Comparison of ENCODE assay signal across 1 cellular context in genomic region chr19:2841858-2842574, GRCh38.
TF ChIP-seq lines count a peak whose summit lies in the region.

No MANE protein-coding gene starts in this region.

TF ChIP-seq in HEK293, 187 proteins besides CTCF, POLR2A, EP300 and RAD21 (continued from another document and continues in another):
- TF ChIP-seq ZSCAN18 (tag by site-specific recombination; IDR thresholded peaks at IDR 0.05) (no peak), HOXA7 (CRISPR knock-in tag; IDR thresholded peaks at IDR 0.05; ENCODE audit: borderline replicate concordance) (no peak), ZNF629 (tag by site-specific recombination; IDR thresholded peaks at IDR 0.05) (no peak), ZNF626 (tag by site-specific recombination; IDR thresholded peaks at IDR 0.05) (no peak), ZNF510 (tag by site-specific recombination; IDR thresholded peaks at IDR 0.05; ENCODE audit: insufficient replicate concordance) (no peak), ZNF544 (tag by site-specific recombination; IDR thresholded peaks at IDR 0.05) (no peak), ZNF335 (tag by site-specific recombination; conservative IDR thresholded peaks at IDR 0.05) (peak; percentile 55), ZBTB6 (tag by site-specific recombination; IDR thresholded peaks at IDR 0.05) (no peak), ZNF148 (tag by site-specific recombination; IDR thresholded peaks at IDR 0.05; ENCODE audit: borderline replicate concordance) (no peak), ZSCAN4 (tag by site-specific recombination; IDR thresholded peaks at IDR 0.05) (no peak), PRDM10 (tag by site-specific recombination; IDR thresholded peaks at IDR 0.05) (no peak), ZNF548 (tag by site-specific recombination; IDR thresholded peaks at IDR 0.05) (no peak), ZNF560 (tag by site-specific recombination; IDR thresholded peaks at IDR 0.05; ENCODE audit: borderline replicate concordance) (peak; percentile 14; the same call in 1 of the 2 replicates), ZNF366 (tag by site-specific recombination; conservative IDR thresholded peaks at IDR 0.05) (no peak), ZNF670 (tag by site-specific recombination; IDR thresholded peaks at IDR 0.05; ENCODE audit: low read depth) (no peak), ZNF211 (tag by site-specific recombination; IDR thresholded peaks at IDR 0.05; ENCODE audit: low read depth) (no peak), ZNF514 (tag by site-specific recombination; IDR thresholded peaks at IDR 0.05) (no peak), ZNF677 (tag by site-specific recombination; IDR thresholded peaks at IDR 0.05) (no peak), ZNF555 (tag by site-specific recombination; conservative IDR thresholded peaks at IDR 0.05) (no peak), ZNF596 (tag by site-specific recombination; IDR thresholded peaks at IDR 0.05) (0 out of 2 replicates have a peak, but pooled peaks have one; percentile 2), ZNF76 (tag by site-specific recombination; IDR thresholded peaks at IDR 0.05; ENCODE audit: borderline replicate concordance, low read depth) (0 out of 2 replicates have a peak, but pooled peaks have one; percentile 13), EGR2 (tag by site-specific recombination; IDR thresholded peaks at IDR 0.05; ENCODE audit: low read depth) (peak; percentile 20; the same call in 1 of the 2 replicates), GLIS1 (tag by site-specific recombination; IDR thresholded peaks at IDR 0.05) (peak; percentile 78), ZBTB10 (tag by site-specific recombination; IDR thresholded peaks at IDR 0.05) (no peak), ZFHX2 (tag by site-specific recombination; conservative IDR thresholded peaks at IDR 0.05) (peak; percentile 20; the same call in 1 of the 2 replicates), ZNF248 (tag by site-specific recombination; IDR thresholded peaks at IDR 0.05) (no peak), GLIS2 (tag by site-specific recombination; IDR thresholded peaks at IDR 0.05) (peak; percentile 22; the same call in 1 of the 2 replicates), AEBP2 (tag by site-specific recombination; IDR thresholded peaks at IDR 0.05; ENCODE audit: borderline replicate concordance) (no peak), ZNF239 (tag by site-specific recombination; IDR thresholded peaks at IDR 0.05) (no peak), ZNF274 (IDR thresholded peaks at IDR 0.05; ENCODE audit: low read length) (no peak), ZNF274 (tag by site-specific recombination; IDR thresholded peaks at IDR 0.05; ENCODE audit: borderline replicate concordance) (no peak), PRDM2 (tag by site-specific recombination; IDR thresholded peaks at IDR 0.05; ENCODE audit: borderline replicate concordance) (no peak), ZNF843 (tag by site-specific recombination; IDR thresholded peaks at IDR 0.05) (no peak), ZNF707 (tag by site-specific recombination; IDR thresholded peaks at IDR 0.05) (no peak), ZNF488 (tag by site-specific recombination; IDR thresholded peaks at IDR 0.05) (no peak)
